2 cellular contexts compared by ENCODE assay signal in genomic region chr14:76657404-76657803, GRCh38.
TF ChIP-seq lines count a peak whose summit lies in the region.

No MANE protein-coding gene starts in this region.

TF ChIP-seq in WTC11, 78 proteins besides CTCF, POLR2A, EP300 and RAD21:
- TF ChIP-seq, protein P1, sequence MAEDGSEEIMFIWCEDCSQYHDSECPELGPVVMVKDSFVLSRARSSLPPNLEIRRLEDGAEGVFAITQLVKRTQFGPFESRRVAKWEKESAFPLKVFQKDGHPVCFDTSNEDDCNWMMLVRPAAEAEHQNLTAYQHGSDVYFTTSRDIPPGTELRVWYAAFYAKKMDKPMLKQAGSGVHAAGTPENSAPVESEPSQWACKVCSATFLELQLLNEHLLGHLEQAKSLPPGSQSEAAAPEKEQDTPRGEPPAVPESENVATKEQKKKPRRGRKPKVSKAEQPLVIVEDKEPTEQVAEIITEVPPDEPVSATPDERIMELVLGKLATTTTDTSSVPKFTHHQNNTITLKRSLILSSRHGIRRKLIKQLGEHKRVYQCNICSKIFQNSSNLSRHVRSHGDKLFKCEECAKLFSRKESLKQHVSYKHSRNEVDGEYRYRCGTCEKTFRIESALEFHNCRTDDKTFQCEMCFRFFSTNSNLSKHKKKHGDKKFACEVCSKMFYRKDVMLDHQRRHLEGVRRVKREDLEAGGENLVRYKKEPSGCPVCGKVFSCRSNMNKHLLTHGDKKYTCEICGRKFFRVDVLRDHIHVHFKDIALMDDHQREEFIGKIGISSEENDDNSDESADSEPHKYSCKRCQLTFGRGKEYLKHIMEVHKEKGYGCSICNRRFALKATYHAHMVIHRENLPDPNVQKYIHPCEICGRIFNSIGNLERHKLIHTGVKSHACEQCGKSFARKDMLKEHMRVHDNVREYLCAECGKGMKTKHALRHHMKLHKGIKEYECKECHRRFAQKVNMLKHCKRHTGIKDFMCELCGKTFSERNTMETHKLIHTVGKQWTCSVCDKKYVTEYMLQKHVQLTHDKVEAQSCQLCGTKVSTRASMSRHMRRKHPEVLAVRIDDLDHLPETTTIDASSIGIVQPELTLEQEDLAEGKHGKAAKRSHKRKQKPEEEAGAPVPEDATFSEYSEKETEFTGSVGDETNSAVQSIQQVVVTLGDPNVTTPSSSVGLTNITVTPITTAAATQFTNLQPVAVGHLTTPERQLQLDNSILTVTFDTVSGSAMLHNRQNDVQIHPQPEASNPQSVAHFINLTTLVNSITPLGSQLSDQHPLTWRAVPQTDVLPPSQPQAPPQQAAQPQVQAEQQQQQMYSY (CRISPR knock-in tag; IDR thresholded peaks at IDR 0.05), result no peak
- TF ChIP-seq HMGA2 (CRISPR knock-in tag; IDR thresholded peaks at IDR 0.05), result peak; percentile 99
TF ChIP-seq in WTC11: peak in this region for 1.

TF ChIP-seq in K562, 482 proteins besides CTCF, POLR2A, EP300 and RAD21:
- TF ChIP-seq PYGO2 (tag; IDR thresholded peaks at IDR 0.05), result no peak
- TF ChIP-seq ZSCAN32 (CRISPR knock-in tag; IDR thresholded peaks at IDR 0.05), result no peak
TF ChIP-seq in K562: peak in this region for 0.
